Comparison of ENCODE assay signal across 26 cellular contexts in genomic region chr7:16080131-16080530, GRCh38.
DNase-seq lines count a peak whose midpoint lies in the region; ATAC-seq, FAIRE-seq and TF ChIP-seq lines count a peak whose summit lies in the region.
"Had no signal": no experiment of that assay in that cellular context is flagged by ENCODE, and none has a peak within 500 bp of the region (broad histone marks: within the 10 kb centered on the region; RNA-seq: fewer than 3 reads in every experiment).

No MANE protein-coding gene starts in this region.

- no peak overlapping the region for H3K27ac ChIP-seq in SK-N-SH (ENCODE audit: low read depth in 2 of 2, low read length in 1 of 2)
- no peak overlapping the region for H3K27ac ChIP-seq in K562 (ENCODE audit: extremely low read depth, low read depth, low read length)
- no peak overlapping the region for H3K27ac ChIP-seq in keratinocyte (ENCODE audit: control insufficient read depth, insufficient read depth, low read length)
- H3K27ac ChIP-seq: 22Rv1, KMS-11, RWPE1 had no signal

- TF ChIP-seq EP300 in SK-N-SH (IDR thresholded peaks at IDR 0.05; ENCODE audit: borderline replicate concordance in 1 of 2, low read depth in 1 of 2, low read length in 1 of 2) (no peak), K562 (IDR thresholded peaks at IDR 0.05; ENCODE audit: low read length) (no peak)

- intact Hi-C loops in K562 (cut with micrococcal nuclease) = no loop called here

- dilution Hi-C loops in keratinocyte (cut with MboI; ENCODE audit: extremely low pct_ligation_motif_present, low sequenced_read_pairs) = no loop called here

- no peak for ATAC-seq in SK-N-SH treated with all-trans-retinoic acid at 6 μM for 48 hours
- ATAC-seq in K562 = no peak; the same call in 2 of the 3 replicates
- no peak for ATAC-seq in natural killer cell treated with Interleukin-12 subunit alpha and Interleukin-12 subunit beta and Interleukin-15 and Interleukin-18, amount 100 ng/mL, for 72 hours
- no peak for ATAC-seq in HG03469 (IDR thresholded peaks at IDR 0.05; ENCODE audit: unreplicated experiment)
- ATAC-seq: CD8-positive, alpha-beta T cell; GM23338; PC-3 had no signal

- no peak for TF ChIP-seq POLR2A in K562 (conservative IDR thresholded peaks at IDR 0.05)

- H3K4me1 Mint-ChIP-seq in natural killer cell treated with Interleukin-12 subunit alpha and Interleukin-12 subunit beta and Interleukin-15 and Interleukin-18, amount 100 ng/mL, for 72 hours (ENCODE audit: low read depth in 2 of 2) = peaks cover 13 to 14% of the 10 kb centered on the region in 2 donors

- H3K79me2 ChIP-seq in SK-N-SH (ENCODE audit: insufficient read depth) (no peaks in the 10 kb centered on the region), K562 (ENCODE audit: control insufficient read depth, insufficient read depth, low read length) (no peaks in the 10 kb centered on the region), keratinocyte (ENCODE audit: control insufficient read depth, insufficient read depth, low read length) (no peaks in the 10 kb centered on the region)

- H3K4me3 ChIP-seq in SK-N-SH (ENCODE audit: low read depth in 2 of 2, low read length in 1 of 2) (no peak overlapping the region), K562 (no peak overlapping the region), keratinocyte (ENCODE audit: control insufficient read depth in 2 of 3, extremely low read depth in 1 of 3, insufficient read depth in 2 of 3, low read depth in 1 of 3, low read length in 3 of 3) (no peak overlapping the region)
- H3K4me3 ChIP-seq: GM23338 had no signal

- FAIRE-seq in K562 (lab: Jason Lieb, UNC) = no peak
- FAIRE-seq in keratinocyte (lab: Jason Lieb, UNC) = peak; percentile 59
- FAIRE-seq: G401.6, GM12892, HTR-8/SVneo had no signal

- H3K4me2 ChIP-seq in SK-N-SH (no peak overlapping the region), K562 (ENCODE audit: insufficient read depth, low read length) (no peak overlapping the region), keratinocyte (ENCODE audit: control insufficient read depth, extremely low read depth, insufficient read depth, low read depth, low read length) (no peak overlapping the region)
- H3K4me2 ChIP-seq: GM23338, KMS-11 had no signal

- TF ChIP-seq CTCF in SK-N-SH (IDR thresholded peaks at IDR 0.05) = no peak
- no peak for TF ChIP-seq CTCF in K562 (IDR thresholded peaks at IDR 0.05 in 2 of 3, conservative IDR thresholded peaks at IDR 0.05 in 1 of 3; ENCODE audit: insufficient read depth in 2 of 3, low read depth in 1 of 3, low read length in 3 of 3)
- TF ChIP-seq CTCF in keratinocyte (optimal IDR thresholded peaks at IDR 0.05 in 1 of 3, IDR thresholded peaks at IDR 0.05 in 1 of 3, conservative IDR thresholded peaks at IDR 0.05 in 1 of 3; ENCODE audit: extremely low read depth in 1 of 3, insufficient read depth in 2 of 3, low read length in 3 of 3) = peak in 1 of 3 experiments; percentile 17

- WGBS in SK-N-SH (ENCODE audit: low lambda C conversion rate) = 38% methylated on average over 2 of the region's 2 CpGs
- 84% methylated on average over 2 of the region's 2 CpGs for WGBS in K562 (ENCODE audit: insufficient coverage, low coverage, missing lambda C conversion rate)

- H3F3A ChIP-seq in SK-N-SH (replicated peaks; ENCODE audit: insufficient read depth) = no peaks in the 10 kb centered on the region

- H3K9me3 ChIP-seq in SK-N-SH (no peaks in the 10 kb centered on the region), K562 (replicated peaks; ENCODE audit: control insufficient read depth, insufficient read depth, low read depth, low read length) (no peaks in the 10 kb centered on the region; the same call in none of the 2 replicates), keratinocyte (ENCODE audit: control insufficient read depth, low read depth, low read length) (no peaks in the 10 kb centered on the region)

- H3K36me3 ChIP-seq in SK-N-SH (replicated peaks in 1 of 2; ENCODE audit: control insufficient read depth in 1 of 2, insufficient read depth in 2 of 2, low read length in 1 of 2) = no peaks in the 10 kb centered on the region
- H3K36me3 ChIP-seq in K562 (ENCODE audit: control insufficient read depth, insufficient read depth, low read length) = no peaks in the 10 kb centered on the region
- H3K36me3 ChIP-seq in keratinocyte (ENCODE audit: control insufficient read depth in 2 of 2, extremely low read depth in 1 of 2, insufficient read depth in 2 of 2, low read length in 2 of 2) = no peaks in the 10 kb centered on the region

- no peak for DNase-seq in SK-N-SH
- no peak for DNase-seq in K562 (ENCODE audit: extremely low read depth in 1 of 4, low spot score in 3 of 4)
- DNase-seq in fibroblast of gingiva (ENCODE audit: low read depth) = peak; percentile 22
- DNase-seq in keratinocyte (ENCODE audit: low read depth, low spot score) = no peak
- no peak for DNase-seq in SIG-M5 (lab: John Stamatoyannopoulos, UW)
- DNase-seq in natural killer cell treated with Interleukin-12 subunit alpha and Interleukin-12 subunit beta and Interleukin-15 and Interleukin-18, amount 100 ng/mL, for 72 hours (ENCODE audit: low spot score) = no peak
- DNase-seq: ACHN; C1 segment of cervical spinal cord; CD8-positive, alpha-beta T cell; HCEC 1CT; NCI-H1417; NCI-H1694 treated with DMSO at 0.1 percent for 48 hours; NCI-H2081 treated with DMSO at 0.1 percent for 48 hours; NCI-H2171 treated with DMSO at 0.1 percent for 48 hours; NCI-H446; NCI-H526 treated with DMSO at 0.1 percent for 48 hours; PC-3 had no signal

- CTCF ChIA-PET in SK-N-SH (lab: Yijun Ruan, JAX) (interaction anchor here (0.8 to 4.9 kb wide), 11 partner anchors 8 to 838 kb away, joined by 3 to 93 read pairs (median 4); no protein-coding TSS in a partner anchor), K562 (lab: Yijun Ruan, JAX; ENCODE audit: low intra/inter-chr PET ratio) (interaction anchor here (0.7 kb wide), 1 partner anchor 474 kb away, joined by 3 read pairs; no protein-coding TSS in a partner anchor)

- H3K27ac Mint-ChIP-seq in natural killer cell treated with Interleukin-12 subunit alpha and Interleukin-12 subunit beta and Interleukin-15 and Interleukin-18, amount 100 ng/mL, for 72 hours = no peak overlapping the region
- H3K27ac Mint-ChIP-seq: CD8-positive, alpha-beta T cell; GM23338 had no signal

- no peak overlapping the region for H3K4me3 Mint-ChIP-seq in natural killer cell treated with Interleukin-12 subunit alpha and Interleukin-12 subunit beta and Interleukin-15 and Interleukin-18, amount 100 ng/mL, for 72 hours
- H3K4me3 Mint-ChIP-seq: CD8-positive, alpha-beta T cell; GM23338 had no signal

- no peak overlapping the region for H3K9ac ChIP-seq in SK-N-SH
- no peak overlapping the region for H3K9ac ChIP-seq in K562 (ENCODE audit: insufficient read depth in 1 of 2, low read depth in 2 of 2, low read length in 2 of 2)
- H3K9ac ChIP-seq in keratinocyte (ENCODE audit: control insufficient read depth, extremely low read depth, insufficient read depth, low read length) = no peak overlapping the region
- H3K9ac ChIP-seq: KMS-11 had no signal

- POLR2A ChIA-PET in SK-N-SH (lab: Yijun Ruan, JAX) = interaction anchor here (0.6 kb wide), 1 partner anchor 540 kb away, joined by 4 read pairs; no protein-coding TSS in a partner anchor
- POLR2A ChIA-PET in K562 (lab: Yijun Ruan, JAX) = interaction anchor here (0.6 kb wide), 1 partner anchor 51 kb away, joined by 4 read pairs; no protein-coding TSS in a partner anchor

- H3K36me3 Mint-ChIP-seq in natural killer cell treated with Interleukin-12 subunit alpha and Interleukin-12 subunit beta and Interleukin-15 and Interleukin-18, amount 100 ng/mL, for 72 hours = no peaks in the 10 kb centered on the region
- H3K36me3 Mint-ChIP-seq: CD8-positive, alpha-beta T cell had no signal

- H2AFZ ChIP-seq in SK-N-SH (ENCODE audit: low read depth) (no peak overlapping the region), K562 (ENCODE audit: low read depth, low read length) (0 out of 2 replicates have a peak overlapping the region, but pooled peaks have one; percentile 2), keratinocyte (ENCODE audit: control insufficient read depth, low read length) (no peak overlapping the region)
- H2AFZ ChIP-seq: GM23338 had no signal

- H3K27me3 Mint-ChIP-seq in natural killer cell treated with Interleukin-12 subunit alpha and Interleukin-12 subunit beta and Interleukin-15 and Interleukin-18, amount 100 ng/mL, for 72 hours = no peaks in the 10 kb centered on the region

- in situ Hi-C loops in K562 (cut with MboI) = loop anchor here (10.0 to 25.0 kb wide), 2 partner anchors 482 to 835 kb away; no protein-coding TSS in a partner anchor

- H3K9me1 ChIP-seq in K562 (ENCODE audit: control insufficient read depth, insufficient read depth, low read length) (no peaks in the 10 kb centered on the region), keratinocyte (ENCODE audit: control insufficient read depth, extremely low read depth, insufficient read depth, low read length) (no peaks in the 10 kb centered on the region)

- no peaks in the 10 kb centered on the region; the same call in 1 of the 2 replicates for H3K27me3 ChIP-seq in SK-N-SH (ENCODE audit: insufficient read depth)
- H3K27me3 ChIP-seq in K562 (ENCODE audit: control insufficient read depth in 2 of 2, insufficient read depth in 2 of 2, low read length in 2 of 2) = no peaks in the 10 kb centered on the region
- H3K27me3 ChIP-seq in keratinocyte (ENCODE audit: control insufficient read depth, extremely low read depth, insufficient read depth, low read length) = no peaks in the 10 kb centered on the region

- H3K9me3 Mint-ChIP-seq in natural killer cell treated with Interleukin-12 subunit alpha and Interleukin-12 subunit beta and Interleukin-15 and Interleukin-18, amount 100 ng/mL, for 72 hours = no peaks in the 10 kb centered on the region
- H3K9me3 Mint-ChIP-seq: CD8-positive, alpha-beta T cell had no signal

- peaks cover 3% of the 10 kb centered on the region; the same call in 1 of the 2 replicates for H3K9me2 ChIP-seq in SK-N-SH

- TF ChIP-seq RAD21 in SK-N-SH (IDR thresholded peaks at IDR 0.05; ENCODE audit: low read length) (peak; percentile 39), K562 (CRISPR knock-in tag; conservative IDR thresholded peaks at IDR 0.05 in 1 of 2, IDR thresholded peaks at IDR 0.05 in 1 of 2) (no peak; a peak in 1 of 4 replicates)

- H4K20me1 ChIP-seq in SK-N-SH (ENCODE audit: insufficient read depth) (no peaks in the 10 kb centered on the region), K562 (replicated peaks; ENCODE audit: control insufficient read depth, insufficient read depth, low read length) (no peaks in the 10 kb centered on the region), keratinocyte (ENCODE audit: control insufficient read depth, extremely low read depth, insufficient read depth, low read length) (no peaks in the 10 kb centered on the region)

- peaks cover 12% of the 10 kb centered on the region in 2 experiments; a peak in 2 of 4 replicates for H3K4me1 ChIP-seq in SK-N-SH (ENCODE audit: control insufficient read depth in 1 of 2, insufficient read depth in 2 of 2, low read depth in 1 of 2, low read length in 1 of 2)
- H3K4me1 ChIP-seq in K562 (replicated peaks in 1 of 2; ENCODE audit: control insufficient read depth in 2 of 2, insufficient read depth in 2 of 2, low read length in 2 of 2) = no peaks in the 10 kb centered on the region; a peak in 1 of 5 replicates
- H3K4me1 ChIP-seq in keratinocyte (ENCODE audit: control insufficient read depth, extremely low read depth, insufficient read depth, low read length) = peaks cover 15% of the 10 kb centered on the region

- no TSS peak for BruUV-seq in K562 (replicated peaks; lab: Mats Ljungman, UMichigan)

TF ChIP-seq in SK-N-SH treated with all-trans-retinoic acid at 6 μM for 48 hours, 23 proteins besides CTCF, POLR2A, EP300 and RAD21 (continues in another document):
- no peak for TF ChIP-seq GLIS3 (CRISPR knock-in tag; IDR thresholded peaks at IDR 0.05)

Comparison
In these comparisons a context has a peak if more than half of its experiments do, and no peak if none do; other contexts are left out.
1. Of the 27 proteins assayed by ChIP-seq in both K562 and SK-N-SH: peak only in K562: none; only in SK-N-SH: RAD21; in both: none; in neither: 26.